In the genomic region with DNA sequence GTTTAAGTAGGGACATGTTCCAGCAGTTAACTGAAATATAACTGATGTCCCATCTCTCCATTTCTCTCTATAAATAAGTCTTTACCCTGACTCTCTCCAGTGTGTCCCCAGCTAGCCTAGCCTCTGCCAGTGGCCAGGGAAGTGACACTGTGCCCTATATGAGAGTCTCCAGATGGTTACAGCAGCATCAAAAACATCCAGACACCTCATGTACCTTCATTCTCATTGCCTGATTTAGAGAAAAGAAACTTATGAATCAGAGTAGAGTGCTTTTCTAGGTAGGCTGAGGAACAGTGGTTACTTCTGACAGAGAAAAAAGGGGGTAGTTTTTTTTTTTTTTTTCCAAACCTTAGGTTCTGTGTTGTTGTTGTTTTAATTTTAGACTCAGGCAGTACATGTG, we compare ENCODE assay signal across 10 cellular contexts.
"Had no signal": no experiment of that assay in that cellular context is flagged by ENCODE, and none has a peak within 500 bp of the region (broad histone marks: within the 10 kb centered on the region; RNA-seq: fewer than 3 reads in every experiment).

No MANE protein-coding gene starts in this region.

- H3K9me3 Mint-ChIP-seq: dendritic cell treated with granulocyte-macrophage colony-stimulating factor and Interleukin-4, amounts not matched to agents 40 ng/mL and 50 ng/mL, for 4 days; effector memory CD8-positive, alpha-beta T cell; neural progenitor cell; stimulated activated naive CD8-positive, alpha-beta T cell treated with anti-CD3 and anti-CD28 coated beads, Interleukin-15, Interleukin-2, amounts not matched to agents 100 ng/mL and 50 ng/mL, for 24 hours had no signal

- ATAC-seq: effector memory CD8-positive, alpha-beta T cell; SK-N-SH treated with all-trans-retinoic acid at 6 μM for 48 hours had no signal

- H3K27ac Mint-ChIP-seq: dendritic cell treated with granulocyte-macrophage colony-stimulating factor and Interleukin-4, amounts not matched to agents 40 ng/mL and 50 ng/mL, for 4 days; effector memory CD8-positive, alpha-beta T cell; neural progenitor cell; stimulated activated naive CD8-positive, alpha-beta T cell treated with anti-CD3 and anti-CD28 coated beads, Interleukin-15, Interleukin-2, amounts not matched to agents 100 ng/mL and 50 ng/mL, for 24 hours had no signal

- DNase-seq: brain microvascular endothelial cell; cerebellar nuclear complex; effector memory CD8-positive, alpha-beta T cell; ovary; stimulated activated CD4-positive, alpha-beta T cell treated with anti-CD3 and anti-CD28 coated beads, Interleukin-2, amount 100 ng/mL, for 48 hours had no signal

- H3K27ac ChIP-seq: brain microvascular endothelial cell, neural progenitor cell, ovary, vagina had no signal
